In genomic region chr6:24504642-24505586, GRCh38 we compare ENCODE assay signal across 23 cellular contexts. TPM values are rescaled to one million over a fixed set of nuclear protein-coding genes. Genes with fewer than 3 reads are reported as not detected.
DNase-seq lines count a peak whose midpoint lies in the region; ATAC-seq and TF ChIP-seq lines count a peak whose summit lies in the region.
"Had no signal": no experiment of that assay in that cellular context is flagged by ENCODE, and none has a peak within 500 bp of the region (broad histone marks: within the 10 kb centered on the region; RNA-seq: fewer than 3 reads in every experiment).

No MANE protein-coding gene starts in this region.

- 82% methylated on average over 14 of the region's 14 CpGs for WGBS in SK-N-SH (ENCODE audit: low lambda C conversion rate)
- no CpG with 5 or more reads among the region's 14 CpGs for WGBS in H9 (ENCODE audit: extremely low coverage, insufficient read length, low lambda C conversion rate)

- no peaks in the 10 kb centered on the region for H3K9me2 ChIP-seq in SK-N-SH

- peaks cover 7% of the 10 kb centered on the region for H3K9me3 Mint-ChIP-seq in stimulated activated memory B cell treated with anti-CD40 and anti-IgM and Interleukin-4, amounts not matched to agents 10 μg/mL and 1 μg/mL and 100 μg/mL, for 72 hours
- H3K9me3 Mint-ChIP-seq in H9: peaks cover 8 to 9% of the 10 kb centered on the region in 2 experiments
- H3K9me3 Mint-ChIP-seq: T-cell had no signal

- H3K14ac ChIP-seq in H9 (ENCODE audit: insufficient read depth, low read length): no peak overlapping the region

- intact Hi-C loops in left lung (cut with DNase I): no loop called here

- H3K9ac ChIP-seq in SK-N-SH (no peak overlapping the region), H9 (ENCODE audit: extremely low read depth, insufficient read length, low read length) (no peak overlapping the region)

- CTCF ChIA-PET in HEK293 (lab: Yijun Ruan, JAX): no interaction called here
- CTCF ChIA-PET in SK-N-SH (lab: Yijun Ruan, JAX): interaction anchor here (0.8 to 1.2 kb wide), 2 partner anchors 16 to 74 kb away, joined by 3 to 4 read pairs; no protein-coding TSS in a partner anchor

- TF ChIP-seq EP300 in SK-N-SH (IDR thresholded peaks at IDR 0.05; ENCODE audit: borderline replicate concordance in 1 of 2, low read depth in 1 of 2, low read length in 1 of 2): no peak

- no peak overlapping the region for H2BK12ac ChIP-seq in H9 (ENCODE audit: insufficient read length, low read depth, low read length)

- H4K91ac ChIP-seq in H9 (ENCODE audit: insufficient read length, low read depth, low read length): no peak overlapping the region

- TF ChIP-seq CTCF in HEK293 (tag by site-specific recombination; IDR thresholded peaks at IDR 0.05) (no peak), SK-N-SH (IDR thresholded peaks at IDR 0.05) (no peak), left lung (IDR thresholded peaks at IDR 0.05) (no peak), H9 (conservative IDR thresholded peaks at IDR 0.05) (no peak)

- POLR2A ChIA-PET in HEK293 (lab: Yijun Ruan, JAX): no interaction called here
- POLR2A ChIA-PET in SK-N-SH (lab: Yijun Ruan, JAX): no interaction called here

- peak; percentile 98 for ATAC-seq in left lung
- no peak for ATAC-seq in stimulated activated memory B cell treated with anti-CD40 and anti-IgM and Interleukin-4, amounts not matched to agents 10 μg/mL and 1 μg/mL and 100 μg/mL, for 72 hours
- ATAC-seq: gastrocnemius medialis, left cardiac atrium, T-cell had no signal

- H3K79me2 ChIP-seq in SK-N-SH (ENCODE audit: insufficient read depth) (no peaks in the 10 kb centered on the region), H9 (ENCODE audit: insufficient read depth, low read length) (no peaks in the 10 kb centered on the region)

- no peak overlapping the region for H3K4me3 ChIP-seq in HEK293 (ENCODE audit: low read depth, low read length)
- H3K4me3 ChIP-seq in SK-N-SH (ENCODE audit: low read depth in 2 of 2, low read length in 1 of 2): no peak overlapping the region
- no peak overlapping the region for H3K4me3 ChIP-seq in left lung
- H3K4me3 ChIP-seq: adrenal gland, cardiac muscle cell, dorsolateral prefrontal cortex, gastrocnemius medialis, HAP-1, thoracic aorta had no signal

- no peaks in the 10 kb centered on the region for H3K79me1 ChIP-seq in H9 (ENCODE audit: insufficient read depth, low read depth, low read length, poor library complexity, severe bottlenecking)

- H3T11ph ChIP-seq in H9 (ENCODE audit: low read length): no peak overlapping the region

- peak overlapping the region; percentile 77 for H3K27ac Mint-ChIP-seq in stimulated activated memory B cell treated with anti-CD40 and anti-IgM and Interleukin-4, amounts not matched to agents 10 μg/mL and 1 μg/mL and 100 μg/mL, for 72 hours
- no peak overlapping the region for H3K27ac Mint-ChIP-seq in H9
- H3K27ac Mint-ChIP-seq: activated CD4-positive, alpha-beta T cell treated with anti-CD3 and anti-CD28 coated beads, Interleukin-2, amount 10 ng/mL, durations not matched to agents 7 days and 5 days; T-cell had no signal

- no peak overlapping the region for H3K4me3 Mint-ChIP-seq in stimulated activated memory B cell treated with anti-CD40 and anti-IgM and Interleukin-4, amounts not matched to agents 10 μg/mL and 1 μg/mL and 100 μg/mL, for 72 hours
- H3K4me3 Mint-ChIP-seq in H9: no peak overlapping the region
- H3K4me3 Mint-ChIP-seq: activated CD4-positive, alpha-beta T cell treated with anti-CD3 and anti-CD28 coated beads, Interleukin-2, amount 10 ng/mL, durations not matched to agents 7 days and 5 days; T-cell had no signal

- H3K23me2 ChIP-seq in H9 (ENCODE audit: insufficient read length, low read depth, low read length, poor library complexity, severe bottlenecking): no peaks in the 10 kb centered on the region

- no peak overlapping the region for H2AFZ ChIP-seq in SK-N-SH (ENCODE audit: low read depth)
- no peak overlapping the region for H2AFZ ChIP-seq in H9 (ENCODE audit: low read length)

- H3K27me3 Mint-ChIP-seq in stimulated activated memory B cell treated with anti-CD40 and anti-IgM and Interleukin-4, amounts not matched to agents 10 μg/mL and 1 μg/mL and 100 μg/mL, for 72 hours: no peaks in the 10 kb centered on the region
- no peaks in the 10 kb centered on the region; the same call in 1 of the 2 replicates for H3K27me3 Mint-ChIP-seq in H9 (ENCODE audit: low read depth)
- H3K27me3 Mint-ChIP-seq: activated CD4-positive, alpha-beta T cell treated with anti-CD3 and anti-CD28 coated beads, Interleukin-2, amount 10 ng/mL, durations not matched to agents 7 days and 5 days; T-cell had no signal

- DNase-seq in SK-N-SH (peak; percentile 45), left lung (peak; percentile 72 to 89), DMS114 treated with DMSO at 0.1 percent for 48 hours (lab: John Stamatoyannopoulos, UW; ENCODE audit: unreplicated experiment) (no peak), H9 (no peak), kidney glomerular epithelial cell (lab: John Stamatoyannopoulos, UW) (no peak), islet precursor cell (no peak)
- DNase-seq: activated CD4-positive, alpha-beta T cell treated with anti-CD3 and anti-CD28 coated beads, Interleukin-2, amount 10 ng/mL, durations not matched to agents 7 days and 5 days; activated CD8-positive, alpha-beta memory T cell treated with anti-CD3 and anti-CD28 coated beads, Interleukin-2, amount 50 U/mL, for 4 hours; activated effector memory CD4-positive, alpha-beta T cell treated with anti-CD3 and anti-CD28 coated beads, Interleukin-2, amount 50 U/mL, for 16 hours; adrenal gland; dorsolateral prefrontal cortex; gastrocnemius medialis; left cardiac atrium; NCI-H146; occipital lobe; RPMI8226; stimulated activated CD4-positive, alpha-beta T cell treated with anti-CD3 and anti-CD28 coated beads, Interleukin-15, amount 100 ng/mL, for 24 hours; T-cell had no signal

- H3K4me1 ChIP-seq in HEK293 (ENCODE audit: control insufficient read depth, insufficient read depth, low read length) (no peaks in the 10 kb centered on the region), SK-N-SH (ENCODE audit: control insufficient read depth in 1 of 2, insufficient read depth in 2 of 2, low read depth in 1 of 2, low read length in 1 of 2) (peaks cover 0 to 6% of the 10 kb centered on the region in 2 experiments; a peak in 1 of 4 replicates), left lung (no peaks in the 10 kb centered on the region), H9 (ENCODE audit: insufficient read depth, low read length) (peaks cover 2% of the 10 kb centered on the region; the same call in 1 of the 2 replicates)
- H3K4me1 ChIP-seq: adrenal gland, HAP-1 had no signal

- no peak for TF ChIP-seq RAD21 in SK-N-SH (IDR thresholded peaks at IDR 0.05; ENCODE audit: low read length)

- H3K4ac ChIP-seq in H9 (ENCODE audit: low read depth, low read length): no peak overlapping the region

- no peak overlapping the region for H2BK5ac ChIP-seq in H9 (ENCODE audit: insufficient read length, low read length)

- peaks cover 15% of the 10 kb centered on the region for H3K4me1 Mint-ChIP-seq in stimulated activated memory B cell treated with anti-CD40 and anti-IgM and Interleukin-4, amounts not matched to agents 10 μg/mL and 1 μg/mL and 100 μg/mL, for 72 hours
- H3K4me1 Mint-ChIP-seq in H9: peaks cover 18 to 22% of the 10 kb centered on the region in 2 experiments
- H3K4me1 Mint-ChIP-seq: activated CD4-positive, alpha-beta T cell treated with anti-CD3 and anti-CD28 coated beads, Interleukin-2, amount 10 ng/mL, durations not matched to agents 7 days and 5 days had no signal

- no peak overlapping the region for H2AK5ac ChIP-seq in H9 (ENCODE audit: insufficient read length, low read length)

- H3K27me3 ChIP-seq in SK-N-SH (ENCODE audit: insufficient read depth) (no peaks in the 10 kb centered on the region), left lung (no peaks in the 10 kb centered on the region), H9 (ENCODE audit: insufficient read depth, low read length) (no peaks in the 10 kb centered on the region)
- H3K27me3 ChIP-seq: adrenal gland, cardiac muscle cell, dorsolateral prefrontal cortex, gastrocnemius medialis had no signal

- no peaks in the 10 kb centered on the region for H3F3A ChIP-seq in SK-N-SH (replicated peaks; ENCODE audit: insufficient read depth)

- no peak overlapping the region for H2BK120ac ChIP-seq in H9 (ENCODE audit: low read depth, low read length, poor library complexity, severe bottlenecking)

- H3K56ac ChIP-seq in H9 (ENCODE audit: insufficient read length, low read depth, low read length): no peak overlapping the region

- no peak overlapping the region for H4K8ac ChIP-seq in H9 (replicated peaks; ENCODE audit: insufficient read length, low read depth, low read length)

- no peak overlapping the region for H2BK15ac ChIP-seq in H9 (ENCODE audit: low read depth, low read length)

- no peak overlapping the region for H2BK20ac ChIP-seq in H9 (ENCODE audit: low read depth, low read length, poor library complexity, severe bottlenecking)

- H4K20me1 ChIP-seq in SK-N-SH (ENCODE audit: insufficient read depth): no peaks in the 10 kb centered on the region
- H4K20me1 ChIP-seq in H9 (ENCODE audit: control insufficient read depth, insufficient read depth, insufficient read length): no peaks in the 10 kb centered on the region

- H3K23ac ChIP-seq in H9 (ENCODE audit: insufficient read length, low read depth, low read length): no peak overlapping the region

- H3K4me2 ChIP-seq in SK-N-SH (no peak overlapping the region), H9 (ENCODE audit: insufficient read depth, insufficient read length, low read length) (no peak overlapping the region)

- no peak overlapping the region for H4K5ac ChIP-seq in H9 (ENCODE audit: insufficient read length, low read depth, low read length)

- H3K9me3 ChIP-seq in HEK293 (ENCODE audit: control insufficient read depth, insufficient read depth, low read depth, low read length) (no peaks in the 10 kb centered on the region), SK-N-SH (no peaks in the 10 kb centered on the region), left lung (no peaks in the 10 kb centered on the region), H9 (ENCODE audit: control insufficient read depth, low read depth, low read length) (no peaks in the 10 kb centered on the region)
- H3K9me3 ChIP-seq: adrenal gland, gastrocnemius medialis, HAP-1, thoracic aorta had no signal

- no peak overlapping the region for H3K27ac ChIP-seq in HEK293 (ENCODE audit: extremely low read depth, low read depth, low read length)
- H3K27ac ChIP-seq in SK-N-SH (ENCODE audit: low read depth in 2 of 2, low read length in 1 of 2): peak overlapping the region in 1 of 2 experiments; percentile 54; a peak in 2 of 4 replicates
- peak overlapping the region; percentile 42 to 71 for H3K27ac ChIP-seq in left lung
- H3K27ac ChIP-seq in H9 (ENCODE audit: insufficient read length, low read depth, low read length): no peak overlapping the region
- H3K27ac ChIP-seq: adrenal gland, cardiac muscle cell, dorsolateral prefrontal cortex, gastrocnemius medialis, thoracic aorta had no signal

- peaks cover 63% of the 10 kb centered on the region for H3K36me3 Mint-ChIP-seq in stimulated activated memory B cell treated with anti-CD40 and anti-IgM and Interleukin-4, amounts not matched to agents 10 μg/mL and 1 μg/mL and 100 μg/mL, for 72 hours
- peaks cover 3 to 15% (median 4%) of the 10 kb centered on the region in 3 experiments; a peak in 6 of 7 replicates for H3K36me3 Mint-ChIP-seq in H9 (ENCODE audit: insufficient read depth in 1 of 3, low read depth in 3 of 3)

- no peak overlapping the region for H3K18ac ChIP-seq in H9 (ENCODE audit: insufficient read length, low read depth, low read length)

- H3K36me3 ChIP-seq in HEK293 (ENCODE audit: control insufficient read depth in 2 of 2, insufficient read depth in 1 of 2, low read length in 2 of 2) (peaks cover 14 to 18% of the 10 kb centered on the region in 2 experiments), SK-N-SH (replicated peaks in 1 of 2; ENCODE audit: control insufficient read depth in 1 of 2, insufficient read depth in 2 of 2, low read length in 1 of 2) (no peaks in the 10 kb centered on the region), left lung (no peaks in the 10 kb centered on the region)
- H3K36me3 ChIP-seq: adrenal gland, cardiac muscle cell, HAP-1 had no signal

RNA-seq across cellular contexts. Expression of gene ALDH5A1, which starts 10.1 kb away (rescaled TPM):
- 3.0 and 3.7 TPM in 2 replicates for polyA plus RNA-seq in SK-N-SH (2012; rRNA removed)
- 3.8 and 3.9 TPM in 2 replicates for polyA plus RNA-seq in SK-N-SH (2012; cell fraction: cytosol; rRNA removed)
- polyA plus RNA-seq in SK-N-SH (2012; cell fraction: nucleus; rRNA removed): 3.1 and 4.6 TPM in 2 replicates
- total RNA-seq in left lung (10 to 100 TPM; 10.4 to 21.8 TPM), H9 (2021) (5.2 and 5.4 TPM in 2 replicates)

RNA-seq across cellular contexts. Expression of gene GPLD1, which starts 15.5 kb away (rescaled TPM):
- 0.94 and 1.5 TPM in 2 replicates for polyA plus RNA-seq in SK-N-SH (2012; rRNA removed)
- 0.71 and 1.2 TPM in 2 replicates for polyA plus RNA-seq in SK-N-SH (2012; cell fraction: cytosol; rRNA removed)
- 1.5 and 1.6 TPM in 2 replicates for polyA plus RNA-seq in SK-N-SH (2012; cell fraction: nucleus; rRNA removed)
- total RNA-seq in left lung (1 to 10 TPM; 1.7 to 2.7 TPM), H9 (2021) (7.5 and 8.0 TPM in 2 replicates)

Comparison
In these comparisons a context has a peak if more than half of its experiments do, and no peak if none do; other contexts are left out.
1. H3K27ac ChIP-seq: peak in left lung (2 of 2); none in HEK293 (single experiment) and H9 (single experiment).
2. DNase-seq: peak in SK-N-SH (single experiment) and left lung (2 of 2); none in DMS114 treated with DMSO at 0.1 percent for 48 hours (single experiment), H9 (single experiment), kidney glomerular epithelial cell (single experiment) and islet precursor cell (single experiment).